In the genomic region with DNA sequence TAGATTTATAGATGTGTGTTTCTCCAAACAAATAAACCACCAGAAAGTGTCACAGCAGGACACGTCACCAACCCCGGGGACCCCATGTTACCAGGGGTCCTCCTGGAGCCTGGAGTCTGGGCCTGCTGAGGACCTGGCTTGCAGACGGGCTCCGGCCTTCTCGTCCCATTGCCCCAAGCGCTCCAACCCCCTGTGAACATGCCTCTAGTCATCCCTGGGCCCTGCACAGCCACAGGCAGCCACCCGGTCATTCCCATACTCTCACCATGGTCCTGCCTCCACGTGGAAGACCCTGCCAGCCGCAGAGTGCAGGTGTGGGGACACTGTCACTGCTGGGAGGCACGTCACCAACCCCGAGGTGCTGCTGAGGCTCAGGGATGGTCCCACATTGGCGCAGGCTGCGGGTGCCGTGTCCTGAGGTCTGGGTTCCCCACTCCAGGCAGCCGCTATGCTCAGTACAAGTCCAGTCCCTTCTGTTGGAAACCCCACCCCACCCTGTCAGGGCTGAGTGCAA, we compare ENCODE assay signal across 21 cellular contexts. TPM values are rescaled to one million over a fixed set of nuclear protein-coding genes. Genes with fewer than 3 reads are reported as not detected.
DNase-seq lines count a peak whose midpoint lies in the region; ATAC-seq, FAIRE-seq and TF ChIP-seq lines count a peak whose summit lies in the region.
"Had no signal": no experiment of that assay in that cellular context is flagged by ENCODE, and none has a peak within 500 bp of the region (broad histone marks: within the 10 kb centered on the region; RNA-seq: fewer than 3 reads in every experiment).

No MANE protein-coding gene starts in this region.

- ATAC-seq in GM19463 (IDR thresholded peaks at IDR 0.05; ENCODE audit: unreplicated experiment), result no peak

- H3K4me1 ChIP-seq in Peyer's patch (peaks cover 7 to 73% (median 25%) of the 10 kb centered on the region in 4 donors), kidney (ENCODE audit: control insufficient read depth in 1 of 2, insufficient read depth in 1 of 2, low read depth in 1 of 2, low read length in 2 of 2) (peaks cover 16 to 24% of the 10 kb centered on the region in 2 donors), rectal smooth muscle tissue (ENCODE audit: control insufficient read depth, insufficient read depth, low read length) (peaks cover 6% of the 10 kb centered on the region)

- H3K9me3 ChIP-seq in Peyer's patch (no peaks in the 10 kb centered on the region), kidney (ENCODE audit: control insufficient read depth in 1 of 2, low read length in 2 of 2) (no peaks in the 10 kb centered on the region)

- H3K36me3 ChIP-seq in Peyer's patch, result no peaks in the 10 kb centered on the region
- H3K36me3 ChIP-seq in kidney (ENCODE audit: control insufficient read depth in 1 of 2, insufficient read depth in 2 of 2, low read length in 2 of 2), result no peaks in the 10 kb centered on the region
- H3K36me3 ChIP-seq in rectal smooth muscle tissue (ENCODE audit: control insufficient read depth, insufficient read depth, low read length), result no peaks in the 10 kb centered on the region

- no peak for FAIRE-seq in kidney (lab: Jason Lieb, UNC)
- FAIRE-seq: G401.6, GM12891 had no signal

- H3K27ac ChIP-seq in Peyer's patch (peak overlapping the region in 3 of 4 donors; percentile 66 to 92 (median 87)), kidney (ENCODE audit: low read depth in 2 of 2, low read length in 2 of 2) (peak overlapping the region; percentile 5 to 25), rectal smooth muscle tissue (ENCODE audit: low read depth, low read length) (no peak overlapping the region)

- H3K27me3 ChIP-seq in Peyer's patch, result no peaks in the 10 kb centered on the region
- peaks cover 5% of the 10 kb centered on the region for H3K27me3 ChIP-seq in rectal smooth muscle tissue (ENCODE audit: control insufficient read depth, insufficient read depth, low read length)

- TF ChIP-seq POLR2A in Peyer's patch (IDR thresholded peaks at IDR 0.05), result peak in 1 of 2 donors; percentile 26

- intact Hi-C loops in kidney (cut with DNase I), result loop anchor here (10.0 kb wide), 2 partner anchors 94 to 124 kb away; no protein-coding TSS in a partner anchor

- H3K9ac ChIP-seq in kidney (ENCODE audit: low read length in 2 of 2), result no peak overlapping the region
- H3K9ac ChIP-seq in rectal smooth muscle tissue (ENCODE audit: low read length), result no peak overlapping the region

- DNase-seq in COLO668 (lab: John Stamatoyannopoulos, UW; ENCODE audit: unreplicated experiment), result peak; percentile 42
- no peak for DNase-seq in Peyer's patch
- peak; percentile 73 for DNase-seq in kidney
- no peak for DNase-seq in MV-4-11 (lab: John Stamatoyannopoulos, UW)
- no peak for DNase-seq in RPMI8226
- no peak for DNase-seq in superior temporal gyrus (ENCODE audit: extremely low spot score)
- DNase-seq: ACHN; CD4-positive, alpha-beta T cell; DND-41; NCI-H1417 treated with DMSO at 0.1 percent for 48 hours; NCI-H2029; NCI-H2171 treated with DMSO at 0.1 percent for 48 hours; NCI-H446 treated with DMSO at 0.1 percent for 48 hours; NCI-H748 treated with DMSO at 0.1 percent for 48 hours had no signal

- TF ChIP-seq CTCF in Peyer's patch (IDR thresholded peaks at IDR 0.05), result no peak
- TF ChIP-seq CTCF in kidney (IDR thresholded peaks at IDR 0.05; ENCODE audit: borderline replicate concordance, extremely low read depth, insufficient read depth), result no peak

- H3K4me3 ChIP-seq in Peyer's patch (no peak overlapping the region), kidney (ENCODE audit: low read length in 2 of 2) (no peak overlapping the region), rectal smooth muscle tissue (ENCODE audit: low read length) (peak overlapping the region; percentile 10)

RNA-seq across cellular contexts. Expression of a gene that starts 4.5 kb away (rescaled TPM):
- total RNA-seq in Peyer's patch (100 to 1,000 TPM in 2 of 4 donors, 10 to 100 TPM in 2; 10.7 to 258 (median 94.5) TPM), kidney (87.5 TPM)
- 15.4 TPM for polyA plus RNA-seq in kidney (ENCODE audit: insufficient read depth, low read depth, low replicate concordance)

RNA-seq across cellular contexts. Expression of a gene that starts 11.6 kb away (rescaled TPM):
- 10 to 100 TPM in 3 of 4 donors, not detected in 1; 11.6 to 15.4 (median 15.2) TPM for total RNA-seq in Peyer's patch
- 9.2 TPM for total RNA-seq in kidney
- 1.0 TPM for polyA plus RNA-seq in kidney (ENCODE audit: insufficient read depth, low read depth, low replicate concordance)
- total RNA-seq: HT-29 had no signal

RNA-seq across cellular contexts. Expression of a gene that starts 30.0 kb away (rescaled TPM):
- not detected for total RNA-seq in Peyer's patch
- not detected for total RNA-seq in kidney
- polyA plus RNA-seq in kidney (ENCODE audit: insufficient read depth, low read depth, low replicate concordance), result not detected
- total RNA-seq: CD4-positive, alpha-beta T cell had no signal

RNA-seq across cellular contexts. Expression of a gene that starts 42.5 kb away (rescaled TPM):
- total RNA-seq in Peyer's patch (not detected), kidney (not detected)
- polyA plus RNA-seq in kidney (ENCODE audit: insufficient read depth, low read depth, low replicate concordance), result not detected
- total RNA-seq: CD4-positive, alpha-beta T cell; H7; HT-29 had no signal
- polyA plus RNA-seq: IgD-negative memory B cell had no signal

RNA-seq across cellular contexts. Expression of a gene that starts 55.6 kb away (rescaled TPM):
- 100 to 1,000 TPM; 148 to 232 (median 215) TPM for total RNA-seq in Peyer's patch
- total RNA-seq in kidney, result 160 TPM
- 69.7 TPM for polyA plus RNA-seq in kidney (ENCODE audit: insufficient read depth, low read depth, low replicate concordance)

Comparison
In these comparisons a context has a peak if more than half of its experiments do, and no peak if none do; other contexts are left out.
1. DNase-seq: peak in COLO668 (single experiment) and kidney (single experiment); none in Peyer's patch (0 of 3), MV-4-11 (single experiment), RPMI8226 (single experiment) and superior temporal gyrus (single experiment).